ENCODE assay signal across 15 cellular contexts in the genomic region with DNA sequence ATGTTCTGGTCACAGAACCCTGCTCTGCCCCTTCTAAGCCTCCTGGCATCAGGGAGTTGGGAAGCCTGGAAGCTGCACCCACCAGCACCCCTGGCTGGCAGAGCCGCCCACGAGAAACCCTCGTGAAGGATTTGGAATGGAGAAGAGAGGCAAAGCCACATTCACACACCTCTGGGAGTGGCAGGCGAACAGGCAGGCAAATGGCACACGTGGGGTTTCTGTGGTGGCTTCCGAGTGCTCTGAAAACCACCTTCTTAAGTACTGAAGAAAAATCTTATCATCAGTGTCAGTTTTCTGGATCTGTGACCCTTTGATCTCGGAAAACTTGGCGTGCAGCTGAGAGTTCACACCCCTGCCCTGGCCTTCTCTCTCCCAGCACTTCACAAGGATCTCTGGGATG.
DNase-seq lines count a peak whose midpoint lies in the region; ATAC-seq and TF ChIP-seq lines count a peak whose summit lies in the region.
"Had no signal": no experiment of that assay in that cellular context is flagged by ENCODE, and none has a peak within 500 bp of the region (broad histone marks: within the 10 kb centered on the region; RNA-seq: fewer than 3 reads in every experiment).

No MANE protein-coding gene starts in this region.

- H3K36me3 ChIP-seq in GM23338 (ENCODE audit: insufficient read depth): no peaks in the 10 kb centered on the region
- H3K36me3 ChIP-seq in smooth muscle cell (ENCODE audit: low read depth): no peaks in the 10 kb centered on the region

- no peak overlapping the region for H3K4me2 ChIP-seq in GM23338
- peak overlapping the region; percentile 84 for H3K4me2 ChIP-seq in smooth muscle cell

- H3K4me3 Mint-ChIP-seq in GM23338: no peak overlapping the region
- H3K4me3 Mint-ChIP-seq: CD4-positive, alpha-beta memory T cell had no signal

- H3F3A ChIP-seq in GM23338 (replicated peaks; ENCODE audit: low read depth) (no peaks in the 10 kb centered on the region), smooth muscle cell (ENCODE audit: low read depth) (peaks cover 25% of the 10 kb centered on the region)

- peak overlapping the region; percentile 97 for H3K9ac ChIP-seq in smooth muscle cell (ENCODE audit: low read depth)

- H3K4me3 ChIP-seq in GM23338 (no peak overlapping the region), smooth muscle cell (no peak overlapping the region)
- no peak overlapping the region for H3K4me3 ChIP-seq in Jurkat, Clone E6-1 (ENCODE audit: low read length)
- H3K4me3 ChIP-seq: GM12878 had no signal

- no peak for TF ChIP-seq CTCF in GM23338 (conservative IDR thresholded peaks at IDR 0.05; ENCODE audit: low read depth in 2 of 2)
- TF ChIP-seq CTCF in smooth muscle cell (IDR thresholded peaks at IDR 0.05; ENCODE audit: borderline replicate concordance, insufficient read depth, poor library complexity, severe bottlenecking): no peak
- no peak for TF ChIP-seq CTCF in omental fat pad (IDR thresholded peaks at IDR 0.05)

- H3K27me3 ChIP-seq in GM23338 (ENCODE audit: insufficient read depth): no peaks in the 10 kb centered on the region
- no peaks in the 10 kb centered on the region for H3K27me3 ChIP-seq in smooth muscle cell (ENCODE audit: low read depth)

- no peak for DNase-seq in GM23338 (ENCODE audit: low spot score)
- DNase-seq in Jurkat, Clone E6-1 (ENCODE audit: low read depth, low spot score): peak; percentile 21
- DNase-seq in smooth muscle cell (lab: John Stamatoyannopoulos, UW; ENCODE audit: unreplicated experiment): no peak
- no peak for DNase-seq in omental fat pad (ENCODE audit: low spot score)
- no peak for DNase-seq in glomerular visceral epithelial cell (ENCODE audit: extremely low spot score)
- DNase-seq in NCI-H82 (lab: John Stamatoyannopoulos, UW): no peak
- DNase-seq: C1 segment of cervical spinal cord; Calu3; CD4-positive, alpha-beta memory T cell; COR-L47; DMS79 treated with DMSO at 0.1 percent for 48 hours; GDM1; GOT3; HCEC 1CT had no signal

- H3K9me2 ChIP-seq in GM23338 (ENCODE audit: insufficient read depth): no peaks in the 10 kb centered on the region

- H3K36me3 Mint-ChIP-seq in GM23338 (ENCODE audit: low read depth): no peaks in the 10 kb centered on the region; the same call in 1 of the 3 replicates
- H3K36me3 Mint-ChIP-seq: CD4-positive, alpha-beta memory T cell had no signal

- H3K79me2 ChIP-seq in GM23338 (replicated peaks; ENCODE audit: insufficient read depth) (no peaks in the 10 kb centered on the region), smooth muscle cell (ENCODE audit: low read depth) (peaks cover 8% of the 10 kb centered on the region)

- H3K4me1 Mint-ChIP-seq in GM23338: no peaks in the 10 kb centered on the region

- H4K20me1 ChIP-seq in GM23338 (replicated peaks; ENCODE audit: insufficient read depth) (no peaks in the 10 kb centered on the region), smooth muscle cell (ENCODE audit: low read depth) (no peaks in the 10 kb centered on the region)

- peaks cover 3% of the 10 kb centered on the region for H3K27me3 Mint-ChIP-seq in GM23338 (ENCODE audit: insufficient read depth, low read depth, poor library complexity)

- H3K27ac ChIP-seq in GM23338 (ENCODE audit: low read depth): no peak overlapping the region
- H3K27ac ChIP-seq in smooth muscle cell (ENCODE audit: low read depth): peak overlapping the region; percentile 100

- no peaks in the 10 kb centered on the region for H3K9me3 ChIP-seq in smooth muscle cell (replicated peaks; ENCODE audit: low read depth)

- peaks cover 50% of the 10 kb centered on the region for H3K9me3 Mint-ChIP-seq in GM23338

- no peaks in the 10 kb centered on the region for H3K4me1 ChIP-seq in GM23338 (ENCODE audit: insufficient read depth)
- peaks cover 15% of the 10 kb centered on the region for H3K4me1 ChIP-seq in smooth muscle cell (ENCODE audit: low read depth)

- WGBS in smooth muscle cell (ENCODE audit: low lambda C conversion rate): 39% methylated on average over 8 of the region's 8 CpGs

- H3K27ac Mint-ChIP-seq in GM23338: no peak overlapping the region

- H2AFZ ChIP-seq in GM23338 (peak overlapping the region; percentile 63; the same call in 1 of the 2 replicates), smooth muscle cell (ENCODE audit: low read depth) (no peak overlapping the region)

- ATAC-seq in GM23338: no peak
- no peak for ATAC-seq in omental fat pad (ENCODE audit: low FRiP score)
- ATAC-seq: GM12878 had no signal

TF ChIP-seq in GM23338, 12 proteins besides CTCF, POLR2A, EP300 and RAD21 (continues in another document):
- TF ChIP-seq JUNB (IDR thresholded peaks at IDR 0.05; ENCODE audit: unreplicated experiment) (no peak), ZNF331 (CRISPR knock-in tag; IDR thresholded peaks at IDR 0.05; ENCODE audit: low read depth) (no peak), EZH2phosphoT487 (IDR thresholded peaks at IDR 0.05; ENCODE audit: unreplicated experiment) (no peak), ZNF462 (CRISPR knock-in tag; IDR thresholded peaks at IDR 0.05) (no peak), ETS1 (IDR thresholded peaks at IDR 0.05) (no peak), NANOG (IDR thresholded peaks at IDR 0.05; ENCODE audit: borderline replicate concordance) (no peak), ZNF114 (CRISPR knock-in tag; IDR thresholded peaks at IDR 0.05) (no peak), STAT1 (IDR thresholded peaks at IDR 0.05; ENCODE audit: unreplicated experiment) (no peak), POLR2AphosphoS5 (IDR thresholded peaks at IDR 0.05; ENCODE audit: low read depth) (no peak), EZH2 (IDR thresholded peaks at IDR 0.05; ENCODE audit: low read depth, unreplicated experiment) (no peak)
